ENCODE assay signal across 9 cellular contexts in genomic region chr2:64213607-64214275, GRCh38.
A peak's percentile ranks its signal among the peaks of the same experiment; 100 is the strongest.
DNase-seq lines count a peak whose midpoint lies in the region; ATAC-seq and TF ChIP-seq lines count a peak whose summit lies in the region.
"Had no signal": no experiment of that assay in that cellular context is flagged by ENCODE, and none has a peak within 500 bp of the region (broad histone marks: within the 10 kb centered on the region; RNA-seq: fewer than 3 reads in every experiment).

No MANE protein-coding gene starts in this region.

- intact Hi-C loops in dorsolateral prefrontal cortex (cut with DNase I) = no loop called here

- no peak for TF ChIP-seq CTCF in dorsolateral prefrontal cortex (IDR thresholded peaks at IDR 0.05 in 54 of 56, conservative IDR thresholded peaks at IDR 0.05 in 2 of 56; ENCODE audit: low read depth in 1 of 56, partially characterized antibody in 56 of 56)
- no peak for TF ChIP-seq CTCF in type B pancreatic cell (conservative IDR thresholded peaks at IDR 0.05)

- no peak overlapping the region for H3K4me3 Mint-ChIP-seq in type B pancreatic cell

- H3K36me3 Mint-ChIP-seq in type B pancreatic cell = no peaks in the 10 kb centered on the region
- H3K36me3 Mint-ChIP-seq: brain had no signal

- peak overlapping the region in 44 of 59 donors; percentile 6 to 84 (median 63) for H3K27ac ChIP-seq in dorsolateral prefrontal cortex

- peaks cover 31% of the 10 kb centered on the region for H3K4me1 Mint-ChIP-seq in type B pancreatic cell (ENCODE audit: unreplicated experiment)

- DNase-seq in dorsolateral prefrontal cortex (no peak), type B pancreatic cell (ENCODE audit: extremely low spot score, unreplicated experiment) (no peak), NCI-H1436 treated with DMSO at 0.1 percent for 48 hours (lab: John Stamatoyannopoulos, UW) (no peak), AG08396 (ENCODE audit: low spot score) (no peak), NCI-H526 treated with DMSO at 0.1 percent for 48 hours (lab: John Stamatoyannopoulos, UW) (no peak)

- peaks cover 3% of the 10 kb centered on the region for H3K9me3 Mint-ChIP-seq in type B pancreatic cell
- H3K9me3 Mint-ChIP-seq: brain had no signal

- peak overlapping the region; percentile 92 for H3K27ac Mint-ChIP-seq in type B pancreatic cell

- H3K27me3 ChIP-seq in dorsolateral prefrontal cortex = no peaks in the 10 kb centered on the region

- ATAC-seq in GM19463 (IDR thresholded peaks at IDR 0.05; ENCODE audit: unreplicated experiment) (peak; percentile 31), HG03469 (IDR thresholded peaks at IDR 0.05; ENCODE audit: unreplicated experiment) (peak; percentile 14)

- H3K4me3 ChIP-seq in GM08714 (ENCODE audit: low read length) = peak overlapping the region; percentile 49
- no peak overlapping the region for H3K4me3 ChIP-seq in dorsolateral prefrontal cortex

- no peaks in the 10 kb centered on the region for H3K27me3 Mint-ChIP-seq in type B pancreatic cell
